17 cellular contexts compared by ENCODE assay signal in genomic region chr18:3460823-3461398, GRCh38. TPM values are rescaled to one million over a fixed set of nuclear protein-coding genes. Genes with fewer than 3 reads are reported as not detected.
DNase-seq lines count a peak whose midpoint lies in the region; ATAC-seq and TF ChIP-seq lines count a peak whose summit lies in the region.
"Had no signal": no experiment of that assay in that cellular context is flagged by ENCODE, and none has a peak within 500 bp of the region (broad histone marks: within the 10 kb centered on the region; RNA-seq: fewer than 3 reads in every experiment).

No MANE protein-coding gene starts in this region.

- no peak overlapping the region for H2BK120ac ChIP-seq in IMR-90 (ENCODE audit: low read depth, low read length)

- peaks cover 10% of the 10 kb centered on the region for H3K9me3 Mint-ChIP-seq in activated T-cell treated with anti-CD3 and anti-CD28 coated beads, Interleukin-2, amount 50 U/mL, for 24 hours
- H3K9me3 Mint-ChIP-seq in activated T-cell treated with anti-CD3 and anti-CD28 coated beads, Interleukin-2, amount 50 U/mL, for 4 hours: peaks cover 11% of the 10 kb centered on the region
- H3K9me3 Mint-ChIP-seq in central memory CD8-positive, alpha-beta T cell: peaks cover 4% of the 10 kb centered on the region

- in situ Hi-C loops in IMR-90 (cut with MboI; ENCODE audit: low sequenced_read_pairs): no loop called here

- H3K9ac ChIP-seq in IMR-90 (ENCODE audit: low read depth, low read length): no peak overlapping the region
- H3K9ac ChIP-seq in smooth muscle cell (ENCODE audit: low read depth): no peak overlapping the region
- H3K9ac ChIP-seq: GM23248, KMS-11 had no signal

- no TSS peak for BruUV-seq in IMR-90 (replicated peaks; lab: Mats Ljungman, UMichigan)

- no peak for TF ChIP-seq RAD21 in IMR-90 (IDR thresholded peaks at IDR 0.05; ENCODE audit: low read length)

- peaks cover 12% of the 10 kb centered on the region for H3K9me1 ChIP-seq in IMR-90 (ENCODE audit: insufficient read depth, low read length)

- H3K4me1 ChIP-seq in IMR-90 (ENCODE audit: control insufficient read depth, insufficient read depth, low read length): peaks cover 18% of the 10 kb centered on the region
- peaks cover 50% of the 10 kb centered on the region for H3K4me1 ChIP-seq in smooth muscle cell (ENCODE audit: low read depth)

- intact Hi-C loops in IMR-90 (cut with micrococcal nuclease): no loop called here

- H3K4me1 Mint-ChIP-seq in activated T-cell treated with anti-CD3 and anti-CD28 coated beads, Interleukin-2, amount 50 U/mL, for 24 hours (ENCODE audit: low read depth): peaks cover 51% of the 10 kb centered on the region
- H3K4me1 Mint-ChIP-seq in activated T-cell treated with anti-CD3 and anti-CD28 coated beads, Interleukin-2, amount 50 U/mL, for 4 hours (ENCODE audit: low read depth): peaks cover 45% of the 10 kb centered on the region
- peaks cover 49% of the 10 kb centered on the region for H3K4me1 Mint-ChIP-seq in central memory CD8-positive, alpha-beta T cell

- H3K27me3 ChIP-seq in IMR-90 (ENCODE audit: control insufficient read depth, insufficient read depth, low read length) (no peaks in the 10 kb centered on the region), smooth muscle cell (ENCODE audit: low read depth) (no peaks in the 10 kb centered on the region)

- H3K27ac ChIP-seq in IMR-90 (ENCODE audit: insufficient read depth, low read length) (no peak overlapping the region), smooth muscle cell (ENCODE audit: low read depth) (peak overlapping the region; percentile 63)
- H3K27ac ChIP-seq: GM23248, KMS-11 had no signal

- H3K27ac Mint-ChIP-seq in activated T-cell treated with anti-CD3 and anti-CD28 coated beads, Interleukin-2, amount 50 U/mL, for 24 hours: peak overlapping the region; percentile 48
- peak overlapping the region; percentile 51 for H3K27ac Mint-ChIP-seq in central memory CD8-positive, alpha-beta T cell (ENCODE audit: low read depth)

- H3F3A ChIP-seq in smooth muscle cell (ENCODE audit: low read depth): peaks cover 45% of the 10 kb centered on the region

- H2BK5ac ChIP-seq in IMR-90 (ENCODE audit: low read depth, low read length, poor library complexity, severe bottlenecking): no peak overlapping the region

- no peak overlapping the region for H2AK5ac ChIP-seq in IMR-90 (ENCODE audit: low read depth, low read length)

- H3K18ac ChIP-seq in IMR-90 (ENCODE audit: low read depth, low read length): no peak overlapping the region

- H2AFZ ChIP-seq in IMR-90 (replicated peaks; ENCODE audit: low read length, poor library complexity) (no peak overlapping the region), smooth muscle cell (ENCODE audit: low read depth) (no peak overlapping the region)
- H2AFZ ChIP-seq: GM23248 had no signal

- H3K79me1 ChIP-seq in IMR-90 (ENCODE audit: low read depth in 1 of 2, low read length in 2 of 2): peaks cover 18 to 46% of the 10 kb centered on the region in 2 experiments

- H3K23ac ChIP-seq in IMR-90 (ENCODE audit: low read depth, low read length): no peak overlapping the region

- POLR2A ChIA-PET in IMR-90 (lab: Charles Lee; ENCODE audit: unreplicated experiment): no interaction called here

- H2BK20ac ChIP-seq in IMR-90 (ENCODE audit: low read depth, low read length): no peak overlapping the region

- no peaks in the 10 kb centered on the region; the same call in 1 of the 2 replicates for H3K9me3 ChIP-seq in IMR-90 (ENCODE audit: control insufficient read depth, insufficient read depth, low read length)
- H3K9me3 ChIP-seq in smooth muscle cell (replicated peaks; ENCODE audit: low read depth): no peaks in the 10 kb centered on the region

- no peak for ATAC-seq in activated T-cell treated with anti-CD3 and anti-CD28 coated beads, Interleukin-2, amount 50 U/mL, for 4 hours
- ATAC-seq in IMR-90 (ENCODE audit: low read depth) (no peak), GM18858 (IDR thresholded peaks at IDR 0.05; ENCODE audit: unreplicated experiment) (no peak)
- ATAC-seq in central memory CD8-positive, alpha-beta T cell (replicated peaks; ENCODE audit: extremely low read depth, poor library complexity, severe bottlenecking): no peak

- peaks cover 30% of the 10 kb centered on the region for H4K20me1 ChIP-seq in IMR-90 (ENCODE audit: insufficient read depth, low read length)
- H4K20me1 ChIP-seq in smooth muscle cell (ENCODE audit: low read depth): peaks cover 35% of the 10 kb centered on the region

- no peak overlapping the region for H4K5ac ChIP-seq in IMR-90 (ENCODE audit: low read depth, low read length)

- CTCF ChIA-PET in IMR-90 (lab: Yijun Ruan, JAX): interaction anchor here (0.6 to 1.4 kb wide), 2 partner anchors 21 to 206 kb away, joined by 3 to 4 read pairs; no protein-coding TSS in a partner anchor

- H3K36me3 Mint-ChIP-seq in activated T-cell treated with anti-CD3 and anti-CD28 coated beads, Interleukin-2, amount 50 U/mL, for 24 hours (ENCODE audit: low read depth): peaks cover 62% of the 10 kb centered on the region
- H3K36me3 Mint-ChIP-seq in activated T-cell treated with anti-CD3 and anti-CD28 coated beads, Interleukin-2, amount 50 U/mL, for 4 hours (ENCODE audit: insufficient read depth): peaks cover 39% of the 10 kb centered on the region
- peaks cover 23% of the 10 kb centered on the region for H3K36me3 Mint-ChIP-seq in central memory CD8-positive, alpha-beta T cell (ENCODE audit: insufficient read depth)

- no peak overlapping the region for H3K4ac ChIP-seq in IMR-90 (ENCODE audit: low read depth, low read length)

- H3K27me3 Mint-ChIP-seq in activated T-cell treated with anti-CD3 and anti-CD28 coated beads, Interleukin-2, amount 50 U/mL, for 24 hours: no peaks in the 10 kb centered on the region
- H3K27me3 Mint-ChIP-seq in activated T-cell treated with anti-CD3 and anti-CD28 coated beads, Interleukin-2, amount 50 U/mL, for 4 hours (ENCODE audit: low read depth): no peaks in the 10 kb centered on the region
- no peaks in the 10 kb centered on the region for H3K27me3 Mint-ChIP-seq in central memory CD8-positive, alpha-beta T cell

- H3K4me3 Mint-ChIP-seq in activated T-cell treated with anti-CD3 and anti-CD28 coated beads, Interleukin-2, amount 50 U/mL, for 24 hours: no peak overlapping the region
- no peak overlapping the region for H3K4me3 Mint-ChIP-seq in activated T-cell treated with anti-CD3 and anti-CD28 coated beads, Interleukin-2, amount 50 U/mL, for 4 hours
- no peak overlapping the region for H3K4me3 Mint-ChIP-seq in central memory CD8-positive, alpha-beta T cell

- no peak overlapping the region for H2AK9ac ChIP-seq in IMR-90 (replicated peaks; ENCODE audit: low read depth, low read length, poor library complexity)

- 0 out of 2 replicates have a peak, but pooled peaks have one; percentile 43 for TF ChIP-seq POLR2A in IMR-90 (IDR thresholded peaks at IDR 0.05; ENCODE audit: low read depth, low read length)

- dilution Hi-C loops in IMR-90 (cut with HindIII; ENCODE audit: low sequenced_read_pairs, unreplicated experiment): no loop called here

- no peak overlapping the region for H3K14ac ChIP-seq in IMR-90 (replicated peaks; ENCODE audit: low read depth, low read length)

- H2BK15ac ChIP-seq in IMR-90 (ENCODE audit: low read depth, low read length): no peak overlapping the region

- no peak overlapping the region for H4K91ac ChIP-seq in IMR-90 (ENCODE audit: insufficient read depth, low read depth, low read length)

- H3K36me3 ChIP-seq in IMR-90 (ENCODE audit: control insufficient read depth, insufficient read depth, low read length) (peaks cover 27% of the 10 kb centered on the region), smooth muscle cell (ENCODE audit: low read depth) (peaks cover 5% of the 10 kb centered on the region)

- peaks cover 39% of the 10 kb centered on the region for H3K79me2 ChIP-seq in smooth muscle cell (ENCODE audit: low read depth)

- TF ChIP-seq CTCF in IMR-90 (conservative IDR thresholded peaks at IDR 0.05; ENCODE audit: low read depth, low read length) (no peak), smooth muscle cell (IDR thresholded peaks at IDR 0.05; ENCODE audit: borderline replicate concordance, insufficient read depth, poor library complexity, severe bottlenecking) (no peak)

- no peak overlapping the region for H4K8ac ChIP-seq in IMR-90 (ENCODE audit: low read depth in 2 of 2, low read length in 2 of 2)

- no peak overlapping the region for H3K4me3 ChIP-seq in IMR-90 (ENCODE audit: insufficient read depth, low read depth, low read length)
- H3K4me3 ChIP-seq in smooth muscle cell: no peak overlapping the region
- H3K4me3 ChIP-seq: GM23248, SK-N-MC had no signal

- no peak overlapping the region for H3K56ac ChIP-seq in IMR-90 (ENCODE audit: extremely low read depth, insufficient read depth, low read length)

- no peak for DNase-seq in activated T-cell treated with anti-CD3 and anti-CD28 coated beads, Interleukin-2, amount 50 U/mL, for 24 hours
- no peak for DNase-seq in activated T-cell treated with anti-CD3 and anti-CD28 coated beads, Interleukin-2, amount 50 U/mL, for 4 hours
- DNase-seq in IMR-90: no peak
- DNase-seq in central memory CD8-positive, alpha-beta T cell (ENCODE audit: low spot score in 2 of 2): no peak
- no peak for DNase-seq in smooth muscle cell (lab: John Stamatoyannopoulos, UW; ENCODE audit: unreplicated experiment)
- no peak for DNase-seq in GDM1 (lab: John Stamatoyannopoulos, UW)
- no peak for DNase-seq in NCI-H1436 (lab: John Stamatoyannopoulos, UW)
- DNase-seq: C1 segment of cervical spinal cord, Caco-2, GM23248, NCI-H146, NCI-H2081 treated with DMSO at 0.1 percent for 48 hours, NCI-H524, Right ventricle myocardium superior had no signal

- no CpG with 5 or more reads among the region's 4 CpGs for WGBS in IMR-90 (ENCODE audit: extremely low coverage in 2 of 2, insufficient read length in 1 of 2), 2 experiments
- 98% methylated on average over 4 of the region's 4 CpGs for WGBS in smooth muscle cell (ENCODE audit: low lambda C conversion rate)

- H3K4me2 ChIP-seq in IMR-90 (ENCODE audit: low read depth, low read length): no peak overlapping the region
- H3K4me2 ChIP-seq in smooth muscle cell: no peak overlapping the region
- H3K4me2 ChIP-seq: KMS-11 had no signal

TF ChIP-seq in IMR-90, 13 proteins besides CTCF, POLR2A, EP300 and RAD21 (continues in another document):
- no peak for TF ChIP-seq BHLHE40 (IDR thresholded peaks at IDR 0.05; ENCODE audit: low read depth, low read length)
- no peak for TF ChIP-seq RCOR1 (IDR thresholded peaks at IDR 0.05; ENCODE audit: insufficient replicate concordance, low read length)

RNA-seq across cellular contexts. Expression of gene TGIF1, which starts 10.9 kb away (rescaled TPM):
- total RNA-seq in activated T-cell treated with anti-CD3 and anti-CD28 coated beads, Interleukin-2, amount 50 U/mL, for 4 hours: 10 to 100 TPM; 19.8 to 35.0 (median 34.8) TPM
- total RNA-seq in IMR-90 (2012; rRNA removed) (100 and 118 TPM in 2 replicates), smooth muscle cell (143 and 165 TPM in 2 replicates)
- polyA plus RNA-seq in IMR-90 (2012; rRNA removed) (43.7 and 62.1 TPM in 2 replicates), smooth muscle cell (96.7 and 127 TPM in 2 replicates)
- polyA plus RNA-seq in IMR-90 (2012; cell fraction: cytosol; rRNA removed): 51.3 and 79.1 TPM in 2 replicates
- 84.3 and 252 TPM in 2 replicates for polyA plus RNA-seq in IMR-90 (2012; cell fraction: nucleus; rRNA removed; ENCODE audit: low replicate concordance)
